34 cellular contexts compared by ENCODE assay signal in the genomic region with DNA sequence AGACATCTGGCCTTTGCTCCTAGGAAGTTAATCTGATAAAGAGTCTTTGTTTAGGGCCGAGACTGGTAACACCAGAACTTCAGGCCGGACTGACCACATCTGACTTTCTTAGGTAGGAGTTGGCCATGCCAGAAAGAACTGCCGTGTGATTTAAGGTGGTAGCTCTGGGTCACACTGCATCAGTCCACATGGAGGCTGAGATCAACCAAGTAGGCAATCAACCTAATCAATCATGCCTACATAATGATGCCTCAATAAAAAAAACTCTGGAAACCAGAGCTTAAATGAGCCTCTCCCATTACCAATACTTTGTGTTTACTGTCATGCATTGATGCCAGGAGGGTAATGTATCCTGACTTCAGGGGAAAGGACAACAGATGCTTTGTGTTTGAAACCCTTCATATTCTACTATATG. TPM values are rescaled to one million over a fixed set of nuclear protein-coding genes. Genes with fewer than 3 reads are reported as not detected.
DNase-seq lines count a peak whose midpoint lies in the region; ATAC-seq, FAIRE-seq and TF ChIP-seq lines count a peak whose summit lies in the region.
"Had no signal": no experiment of that assay in that cellular context is flagged by ENCODE, and none has a peak within 500 bp of the region (broad histone marks: within the 10 kb centered on the region; RNA-seq: fewer than 3 reads in every experiment).

No MANE protein-coding gene starts in this region.

- H3K4me3 Mint-ChIP-seq in nephron (no peak overlapping the region), natural killer cell (no peak overlapping the region)
- H3K4me3 Mint-ChIP-seq: activated CD4-positive, alpha-beta T cell treated with anti-CD3 and anti-CD28 coated beads for 36 hours; B cell; CD4-positive, alpha-beta memory T cell; GM23338; naive B cell; stimulated activated naive B cell treated with anti-CD40 and anti-IgM and Interleukin-4, amounts not matched to agents 10 μg/mL and 1 μg/mL and 100 μg/mL, for 72 hours; T-helper 2 cell treated with Interferon-gamma antibody and Interleukin-4, amounts not matched to agents 5 μg/mL and 100 μg/mL, for 36 hours had no signal

- H3K27me3 Mint-ChIP-seq in nephron (ENCODE audit: low read depth) (no peaks in the 10 kb centered on the region), natural killer cell (ENCODE audit: low read depth in 2 of 2) (no peaks in the 10 kb centered on the region)
- H3K27me3 Mint-ChIP-seq: activated CD4-positive, alpha-beta T cell treated with anti-CD3 and anti-CD28 coated beads for 36 hours; B cell; CD4-positive, alpha-beta memory T cell; naive B cell; stimulated activated naive B cell treated with anti-CD40 and anti-IgM and Interleukin-4, amounts not matched to agents 10 μg/mL and 1 μg/mL and 100 μg/mL, for 72 hours had no signal

- POLR2A ChIA-PET in A549 (lab: Yijun Ruan, JAX) = no interaction called here

- H3K36me3 Mint-ChIP-seq in nephron (ENCODE audit: low read depth) = peaks cover 40% of the 10 kb centered on the region
- peaks cover 6% of the 10 kb centered on the region for H3K36me3 Mint-ChIP-seq in natural killer cell
- H3K36me3 Mint-ChIP-seq: activated naive CD4-positive, alpha-beta T cell treated with anti-CD3 and anti-CD28 coated beads, Interleukin-2, amount 50 U/mL, for 72 hours had no signal

- WGBS in A549 (ENCODE audit: missing lambda C conversion rate) = 85% methylated on average over 3 of the region's 3 CpGs

- H3K4me2 ChIP-seq in A549 = 0 out of 3 replicates have a peak overlapping the region, but pooled peaks have one; percentile 52
- H3K4me2 ChIP-seq: GM23338 had no signal

- peak overlapping the region in 2 of 3 experiments; percentile 73 to 84 for H3K27ac Mint-ChIP-seq in nephron
- no peak overlapping the region for H3K27ac Mint-ChIP-seq in natural killer cell
- H3K27ac Mint-ChIP-seq: activated CD4-positive, alpha-beta T cell treated with anti-CD3 and anti-CD28 coated beads for 36 hours; activated naive CD4-positive, alpha-beta T cell treated with anti-CD3 and anti-CD28 coated beads, Interleukin-2, amount 50 U/mL, for 72 hours; B cell; GM23338; naive B cell; stimulated activated naive B cell treated with anti-CD40 and anti-IgM and Interleukin-4, amounts not matched to agents 10 μg/mL and 1 μg/mL and 100 μg/mL, for 72 hours; T-helper 2 cell treated with Interferon-gamma antibody and Interleukin-4, amounts not matched to agents 5 μg/mL and 100 μg/mL, for 36 hours had no signal

- DNase-seq in A549 (ENCODE audit: low read depth in 1 of 2, low spot score in 1 of 2) (no peak), NCI-H526 treated with DMSO at 0.1 percent for 48 hours (lab: John Stamatoyannopoulos, UW) (peak; percentile 77), globus pallidus (ENCODE audit: low spot score) (peak; percentile 16), natural killer cell (no peak), retina (no peak), NCI-H446 (lab: John Stamatoyannopoulos, UW) (no peak)
- DNase-seq in activated T-cell treated with anti-CD3 and anti-CD28 coated beads, Interleukin-2, amount 50 U/mL, for 48 hours = no peak
- DNase-seq: activated CD4-positive, alpha-beta T cell treated with anti-CD3 and anti-CD28 coated beads for 36 hours; activated CD8-positive, alpha-beta memory T cell treated with anti-CD3 and anti-CD28 coated beads for 24 hours; activated T-cell treated with anti-CD3 and anti-CD28 coated beads for 4 hours; amygdala; CD4-positive, alpha-beta memory T cell; DMS 273 treated with DMSO at 0.1 percent for 48 hours; effector CD4-positive, alpha-beta T cell; hippocampal formation; KBM-7; left ventricle myocardium inferior; naive B cell; NCI-H1105 treated with DMSO at 0.1 percent for 48 hours; NCI-H187 treated with DMSO at 0.1 percent for 48 hours; NCI-H524; SHP77 treated with DMSO at 0.1 percent for 48 hours; stimulated activated naive B cell treated with anti-CD40 and anti-IgM and Interleukin-4, amounts not matched to agents 10 μg/mL and 1 μg/mL and 100 μg/mL, for 72 hours had no signal

- TF ChIP-seq RAD21 in A549 (conservative IDR thresholded peaks at IDR 0.05 in 1 of 2, IDR thresholded peaks at IDR 0.05 in 1 of 2) = no peak

- no peaks in the 10 kb centered on the region for H3K9me3 ChIP-seq in A549
- H3K9me3 ChIP-seq: breast epithelium, left ventricle myocardium inferior had no signal

- H3K27ac ChIP-seq in A549 = no peak overlapping the region
- H3K27ac ChIP-seq: breast epithelium, left ventricle myocardium inferior, skin epidermis had no signal

- no peak for TF ChIP-seq CTCF in A549 (IDR thresholded peaks at IDR 0.05)
- TF ChIP-seq CTCF in nephron (IDR thresholded peaks at IDR 0.05; ENCODE audit: unreplicated experiment in 3 of 3) = no peak
- no peak for TF ChIP-seq CTCF in natural killer cell (IDR thresholded peaks at IDR 0.05)

- CTCF ChIA-PET in A549 (lab: Yijun Ruan, JAX) = interaction anchor here (1.3 kb wide), 1 partner anchor 103 kb away, joined by 4 read pairs; no protein-coding TSS in a partner anchor

- ATAC-seq in A549 = peak in 1 of 2 experiments; percentile 52; a peak in 3 of 6 replicates
- no peak for ATAC-seq in natural killer cell
- ATAC-seq: activated CD4-positive, alpha-beta T cell treated with anti-CD3 and anti-CD28 coated beads for 36 hours; activated naive CD4-positive, alpha-beta T cell treated with anti-CD3 and anti-CD28 coated beads, Interleukin-2, amount 50 U/mL, for 72 hours; GM23338; Panc1; stimulated activated naive B cell treated with anti-CD40 and anti-IgM and Interleukin-4, amounts not matched to agents 10 μg/mL and 1 μg/mL and 100 μg/mL, for 72 hours had no signal

- no peak overlapping the region for H3K4me3 ChIP-seq in A549
- H3K4me3 ChIP-seq: breast epithelium, GM23338, left ventricle myocardium inferior, skin epidermis had no signal

- intact Hi-C loops in natural killer cell (cut with micrococcal nuclease) = no loop called here

- FAIRE-seq in A549 (lab: Jason Lieb, UNC) = no peak
- FAIRE-seq: colon, GM18507, HTR-8/SVneo had no signal

- TF ChIP-seq POLR2A in A549 (IDR thresholded peaks at IDR 0.05; ENCODE audit: low read length) = no peak

- H3K4me1 ChIP-seq in A549 = peaks cover 27% of the 10 kb centered on the region
- H3K4me1 ChIP-seq: breast epithelium, left ventricle myocardium inferior had no signal

- H3K9me3 Mint-ChIP-seq in nephron (no peaks in the 10 kb centered on the region), natural killer cell (no peaks in the 10 kb centered on the region)
- H3K9me3 Mint-ChIP-seq: activated naive CD4-positive, alpha-beta T cell treated with anti-CD3 and anti-CD28 coated beads, Interleukin-2, amount 50 U/mL, for 72 hours; CD4-positive, alpha-beta memory T cell; GM23338; naive B cell; stimulated activated naive B cell treated with anti-CD40 and anti-IgM and Interleukin-4, amounts not matched to agents 10 μg/mL and 1 μg/mL and 100 μg/mL, for 72 hours; T-helper 2 cell treated with Interferon-gamma antibody and Interleukin-4, amounts not matched to agents 5 μg/mL and 100 μg/mL, for 36 hours had no signal

- no peak for TF ChIP-seq EP300 in A549 (IDR thresholded peaks at IDR 0.05)

- no peaks in the 10 kb centered on the region for H3K4me1 Mint-ChIP-seq in nephron
- no peaks in the 10 kb centered on the region for H3K4me1 Mint-ChIP-seq in natural killer cell
- H3K4me1 Mint-ChIP-seq: activated CD4-positive, alpha-beta T cell treated with anti-CD3 and anti-CD28 coated beads for 36 hours; B cell; CD4-positive, alpha-beta memory T cell; GM23338; naive B cell had no signal

TF ChIP-seq in A549, 52 proteins besides CTCF, POLR2A, EP300 and RAD21:
- TF ChIP-seq, protein P1, sequence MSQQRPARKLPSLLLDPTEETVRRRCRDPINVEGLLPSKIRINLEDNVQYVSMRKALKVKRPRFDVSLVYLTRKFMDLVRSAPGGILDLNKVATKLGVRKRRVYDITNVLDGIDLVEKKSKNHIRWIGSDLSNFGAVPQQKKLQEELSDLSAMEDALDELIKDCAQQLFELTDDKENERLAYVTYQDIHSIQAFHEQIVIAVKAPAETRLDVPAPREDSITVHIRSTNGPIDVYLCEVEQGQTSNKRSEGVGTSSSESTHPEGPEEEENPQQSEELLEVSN (IDR thresholded peaks at IDR 0.05; ENCODE audit: borderline replicate concordance, low read depth) = no peak
TF ChIP-seq in A549: peak in this region for 0.

RNA-seq across cellular contexts. Expression of a gene that starts 44.1 kb away (rescaled TPM):
- polyA plus RNA-seq in A549 (2011; rRNA removed) (20.9 and 23.3 TPM in 2 replicates), A549 (2017; fragmentation: RNase III; extraction: RNeasy Plus Mini Kit Qiagen cat#74134 plus additional on column Dnase treatment) (20.7 to 24.5 TPM (median 22.9 TPM) in 3 replicates)
- 3.5 and 4.1 TPM in 2 replicates for polyA plus RNA-seq in A549 (2012; cell fraction: cytosol; rRNA removed)
- polyA plus RNA-seq in A549 (2012; cell fraction: nucleus; rRNA removed) = 3.7 and 6.4 TPM in 2 replicates
- 8.7 and 9.1 TPM in 2 replicates for polyA minus RNA-seq in A549 (2011; rRNA and poly(A)+ RNA removed)
- 10 to 100 TPM; 21.7 to 48.5 (median 26.1) TPM for total RNA-seq in natural killer cell

Comparison
In these comparisons a context has a peak if more than half of its experiments do, and no peak if none do; other contexts are left out.
1. DNase-seq: peak in NCI-H526 treated with DMSO at 0.1 percent for 48 hours (single experiment) and globus pallidus (single experiment); none in A549 (0 of 2), natural killer cell (single experiment), retina (single experiment), activated T-cell treated with anti-CD3 and anti-CD28 coated beads, Interleukin-2, amount 50 U/mL, for 48 hours (0 of 2) and NCI-H446 (0 of 2).
2. H3K27ac Mint-ChIP-seq: peak in nephron (2 of 3); none in natural killer cell (0 of 2).